Comparison of ENCODE assay signal across 8 cellular contexts in the genomic region with DNA sequence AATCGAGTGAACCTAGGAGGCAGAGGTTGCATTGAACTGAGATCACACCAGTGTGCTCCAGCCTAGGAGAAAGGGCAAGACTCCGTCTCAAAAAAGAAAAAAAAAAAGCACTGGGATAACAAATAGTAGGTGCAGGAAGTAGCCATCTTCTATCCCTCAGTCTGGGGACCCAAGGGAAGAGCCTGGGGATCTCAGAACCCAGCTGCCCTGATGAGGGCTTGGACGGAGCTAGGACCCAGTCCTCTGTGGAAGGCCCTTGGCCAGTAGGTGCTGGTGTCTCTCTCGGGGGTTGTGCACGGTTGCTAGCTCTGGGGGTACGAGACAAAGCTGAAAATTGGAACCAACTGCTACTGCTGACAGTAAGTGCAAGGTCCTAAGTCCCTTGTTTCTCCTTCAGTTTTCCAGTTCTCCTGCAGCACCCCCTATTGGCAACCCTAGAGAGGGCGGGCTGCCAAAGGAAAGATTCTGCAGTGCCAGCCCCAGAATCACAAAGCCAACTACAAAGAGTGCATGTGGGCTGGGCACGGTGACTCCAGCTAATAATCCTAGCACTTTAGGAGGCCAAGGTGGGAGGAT. TPM values are rescaled to one million over a fixed set of nuclear protein-coding genes. Genes with fewer than 3 reads are reported as not detected.
DNase-seq lines count a peak whose midpoint lies in the region; ATAC-seq and TF ChIP-seq lines count a peak whose summit lies in the region.

No MANE protein-coding gene starts in this region.

- H3K27ac Mint-ChIP-seq in glutamatergic neuron (ENCODE audit: unreplicated experiment), result no peak overlapping the region
- H3K27ac Mint-ChIP-seq in progenitor cell of endocrine pancreas, result peak overlapping the region; percentile 29

- no peaks in the 10 kb centered on the region for H3K9me3 Mint-ChIP-seq in glutamatergic neuron (ENCODE audit: unreplicated experiment)
- H3K9me3 Mint-ChIP-seq in progenitor cell of endocrine pancreas (ENCODE audit: low read depth), result no peaks in the 10 kb centered on the region

- no peaks in the 10 kb centered on the region for H3K27me3 Mint-ChIP-seq in glutamatergic neuron (ENCODE audit: unreplicated experiment)
- H3K27me3 Mint-ChIP-seq in progenitor cell of endocrine pancreas, result no peaks in the 10 kb centered on the region

- peak; percentile 72 for TF ChIP-seq CTCF in glutamatergic neuron (IDR thresholded peaks at IDR 0.05; ENCODE audit: partially characterized antibody, unreplicated experiment)
- TF ChIP-seq CTCF in progenitor cell of endocrine pancreas (IDR thresholded peaks at IDR 0.05; ENCODE audit: unreplicated experiment), result peak; percentile 54

- H3K4me1 Mint-ChIP-seq in glutamatergic neuron (ENCODE audit: low read depth, unreplicated experiment) (peaks cover 4% of the 10 kb centered on the region), progenitor cell of endocrine pancreas (ENCODE audit: low read depth) (no peaks in the 10 kb centered on the region)

- no peak for ATAC-seq in GM18870 (IDR thresholded peaks at IDR 0.05; ENCODE audit: unreplicated experiment)
- ATAC-seq in GM18502 (IDR thresholded peaks at IDR 0.05; ENCODE audit: poor library complexity, unreplicated experiment), result no peak

- peak; percentile 11 to 16 for DNase-seq in activated CD4-positive, alpha-beta T cell treated with anti-CD3 and anti-CD28 coated beads for 24 hours (ENCODE audit: low read depth in 2 of 2)
- no peak for DNase-seq in activated CD4-positive, alpha-beta T cell treated with anti-CD3 and anti-CD28 coated beads, Interleukin-2, amount 50 U/mL, for 1 hour
- DNase-seq in NCI-H446 treated with DMSO at 0.1 percent for 48 hours (lab: John Stamatoyannopoulos, UW) (peak; percentile 48), glutamatergic neuron (peak; percentile 68), progenitor cell of endocrine pancreas (ENCODE audit: low spot score, unreplicated experiment) (no peak)
- DNase-seq in activated naive CD4-positive, alpha-beta T cell treated with Interleukin-2 at 50 U/mL for 16 hours, result peak; percentile 26

- no peak overlapping the region for H3K4me3 Mint-ChIP-seq in glutamatergic neuron (ENCODE audit: unreplicated experiment)
- H3K4me3 Mint-ChIP-seq in progenitor cell of endocrine pancreas (ENCODE audit: low read depth), result no peak overlapping the region

- H3K36me3 Mint-ChIP-seq in glutamatergic neuron (ENCODE audit: unreplicated experiment) (no peaks in the 10 kb centered on the region), progenitor cell of endocrine pancreas (ENCODE audit: insufficient read depth) (peaks cover 7% of the 10 kb centered on the region)

RNA-seq across cellular contexts. Expression of a gene that starts 57.6 kb away (rescaled TPM):
- total RNA-seq in glutamatergic neuron (ENCODE audit: unreplicated experiment) (261 TPM), progenitor cell of endocrine pancreas (74.4 and 78.7 TPM in 2 replicates)

Comparison
In these comparisons a context has a peak if more than half of its experiments do, and no peak if none do; other contexts are left out.
1. DNase-seq: peak in activated CD4-positive, alpha-beta T cell treated with anti-CD3 and anti-CD28 coated beads for 24 hours (2 of 2), NCI-H446 treated with DMSO at 0.1 percent for 48 hours (single experiment), activated naive CD4-positive, alpha-beta T cell treated with Interleukin-2 at 50 U/mL for 16 hours (single experiment) and glutamatergic neuron (single experiment); none in activated CD4-positive, alpha-beta T cell treated with anti-CD3 and anti-CD28 coated beads, Interleukin-2, amount 50 U/mL, for 1 hour (single experiment) and progenitor cell of endocrine pancreas (single experiment).